ENCODE assay signal across 9 cellular contexts in the genomic region with DNA sequence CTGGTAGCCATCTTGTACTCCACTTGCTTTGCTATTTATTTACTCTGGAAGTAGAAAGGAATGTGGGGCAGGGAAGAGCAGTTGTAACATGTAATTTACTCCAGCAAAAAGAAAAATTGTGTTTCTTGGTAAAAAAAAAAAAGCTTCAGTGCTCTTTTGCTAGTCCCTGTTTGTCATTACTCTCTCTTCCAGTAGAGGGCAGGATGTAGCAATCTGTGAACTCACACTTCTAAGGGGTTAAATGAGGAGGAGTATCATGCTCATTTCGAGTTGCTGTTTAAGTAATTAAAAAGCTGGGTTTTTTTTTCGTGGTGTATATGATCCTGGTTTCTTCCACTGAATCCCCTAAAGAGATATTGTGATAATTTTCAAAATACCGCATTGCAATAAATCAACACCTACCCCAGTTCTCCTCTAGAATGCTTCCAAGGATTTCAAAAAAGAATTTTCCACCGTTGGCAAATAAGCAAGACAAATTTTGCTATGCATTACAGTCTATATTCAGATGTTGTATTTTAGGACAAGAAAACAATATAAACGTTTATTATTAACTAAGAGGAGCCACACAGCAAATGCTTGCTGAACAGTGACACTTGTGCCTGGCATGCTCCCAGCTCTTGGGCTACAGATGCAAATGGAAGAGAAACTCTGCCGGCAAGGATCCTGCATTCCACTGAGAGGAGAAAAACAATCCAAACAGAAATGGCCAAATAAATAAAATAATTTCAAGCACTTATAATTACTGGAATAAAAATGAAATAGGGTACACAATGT.
DNase-seq lines count a peak whose midpoint lies in the region; ATAC-seq and TF ChIP-seq lines count a peak whose summit lies in the region.
"Had no signal": no experiment of that assay in that cellular context is flagged by ENCODE, and none has a peak within 500 bp of the region (broad histone marks: within the 10 kb centered on the region; RNA-seq: fewer than 3 reads in every experiment).

No MANE protein-coding gene starts in this region.

- CTCF ChIA-PET in RWPE1 (lab: Yijun Ruan, JAX) = interaction anchor here (0.6 to 0.7 kb wide), 7 partner anchors 8 to 1955 kb away, joined by 3 to 5 read pairs (median 3); no protein-coding TSS in a partner anchor

- H3K4me3 ChIP-seq in fibroblast of pulmonary artery (replicated peaks; ENCODE audit: low read depth, low read length) = no peak overlapping the region
- H3K4me3 ChIP-seq: lung had no signal

- POLR2A ChIA-PET in RWPE1 (lab: Yijun Ruan, JAX; ENCODE audit: low non-redundant PET) = no interaction called here

- ATAC-seq in GM19467 (IDR thresholded peaks at IDR 0.05; ENCODE audit: unreplicated experiment) (peak; percentile 60), GM21447 (IDR thresholded peaks at IDR 0.05; ENCODE audit: unreplicated experiment) (no peak)

- DNase-seq in CD1c-positive myeloid dendritic cell (ENCODE audit: extremely low spot score) (peak; percentile 2), RWPE1 (ENCODE audit: low spot score) (peak; percentile 19), fibroblast of pulmonary artery (ENCODE audit: low read depth) (peak; percentile 67), renal cortical epithelial cell (ENCODE audit: low read depth) (peak; percentile 84), activated gamma-delta T cell treated with Interleukin-2 at 50 U/mL for 16 hours (no peak)

- H3K27ac ChIP-seq in RWPE1 = no peak overlapping the region

- peak; percentile 89 for TF ChIP-seq CTCF in LNCAP (IDR thresholded peaks at IDR 0.05)
- TF ChIP-seq CTCF in RWPE1 (conservative IDR thresholded peaks at IDR 0.05; ENCODE audit: low read depth) = peak; percentile 72
- TF ChIP-seq CTCF in fibroblast of pulmonary artery (IDR thresholded peaks at IDR 0.05; ENCODE audit: low read length, missing control alignments) = peak; percentile 92
